In genomic region chr16:76446251-76446650, GRCh38 we compare ENCODE assay signal across 5 cellular contexts.
"Had no signal": no experiment of that assay in that cellular context is flagged by ENCODE, and none has a peak within 500 bp of the region (broad histone marks: within the 10 kb centered on the region; RNA-seq: fewer than 3 reads in every experiment).

No MANE protein-coding gene starts in this region.

- H3K4me3 ChIP-seq: GM23338, K562 had no signal

- H3K4me2 ChIP-seq: GM23338 had no signal

- H2AFZ ChIP-seq: GM23338 had no signal

- DNase-seq: H9, HCEC 1CT, IMR-90 had no signal
